ENCODE assay signal across 22 cellular contexts in the genomic region with DNA sequence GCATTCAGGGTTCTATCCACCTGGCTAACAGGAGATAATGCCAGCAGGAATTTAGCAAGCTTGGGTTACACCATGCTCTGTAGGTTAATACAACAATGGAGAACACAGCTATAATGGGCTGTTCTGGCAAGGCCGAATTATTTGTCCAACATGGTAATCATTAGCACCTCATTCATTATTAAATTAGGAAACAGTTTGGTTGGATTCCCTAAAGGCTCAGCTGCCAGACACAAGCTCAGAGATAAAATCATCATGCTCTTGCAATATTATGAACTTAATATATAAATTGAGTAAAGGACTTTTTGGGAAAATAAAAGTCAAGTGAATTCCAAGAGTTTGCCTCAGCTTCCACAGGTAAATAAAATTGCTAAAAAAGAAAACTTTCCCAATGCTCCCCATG.
A peak's percentile ranks its signal among the peaks of the same experiment; 100 is the strongest.
DNase-seq lines count a peak whose midpoint lies in the region; ATAC-seq, FAIRE-seq and TF ChIP-seq lines count a peak whose summit lies in the region.
"Had no signal": no experiment of that assay in that cellular context is flagged by ENCODE, and none has a peak within 500 bp of the region (broad histone marks: within the 10 kb centered on the region; RNA-seq: fewer than 3 reads in every experiment).

No MANE protein-coding gene starts in this region.

- H3K27ac Mint-ChIP-seq in activated CD8-positive, alpha-beta T cell treated with anti-CD3 and anti-CD28 coated beads for 36 hours = peak overlapping the region; percentile 53
- H3K27ac Mint-ChIP-seq in activated CD8-positive, alpha-beta T cell treated with anti-CD3 and anti-CD28 coated beads, Interleukin-2, amount 10 ng/mL, durations not matched to agents 7 days and 5 days = no peak overlapping the region

- no peak overlapping the region for H3K18ac ChIP-seq in trophoblast cell (ENCODE audit: low read length)

- H3K9me3 Mint-ChIP-seq in activated CD8-positive, alpha-beta T cell treated with anti-CD3 and anti-CD28 coated beads for 36 hours = peaks cover 4% of the 10 kb centered on the region
- no peaks in the 10 kb centered on the region for H3K9me3 Mint-ChIP-seq in activated CD8-positive, alpha-beta T cell treated with anti-CD3 and anti-CD28 coated beads, Interleukin-2, amount 10 ng/mL, durations not matched to agents 7 days and 5 days (ENCODE audit: insufficient read depth)

- peaks cover 42% of the 10 kb centered on the region for H3K36me3 Mint-ChIP-seq in activated CD8-positive, alpha-beta T cell treated with anti-CD3 and anti-CD28 coated beads for 36 hours (ENCODE audit: low read depth)
- peaks cover 44% of the 10 kb centered on the region for H3K36me3 Mint-ChIP-seq in activated CD8-positive, alpha-beta T cell treated with anti-CD3 and anti-CD28 coated beads, Interleukin-2, amount 10 ng/mL, durations not matched to agents 7 days and 5 days (ENCODE audit: low read depth)

- FAIRE-seq in GM12878 (lab: Jason Lieb, UNC) = no peak

- no peak for TF ChIP-seq RAD21 in GM12878 (IDR thresholded peaks at IDR 0.05; ENCODE audit: insufficient read depth, low read depth, low read length)

- H3K79me2 ChIP-seq in OCI-LY3 (ENCODE audit: low read length) (peaks cover 4% of the 10 kb centered on the region; the same call in 1 of the 2 replicates), GM12878 (ENCODE audit: control insufficient read depth, insufficient read depth, low read length) (peaks cover 8% of the 10 kb centered on the region), trophoblast cell (ENCODE audit: control insufficient read depth, insufficient read depth, low read length, poor library complexity) (no peaks in the 10 kb centered on the region)

- no peaks in the 10 kb centered on the region for H4K20me1 ChIP-seq in OCI-LY3 (ENCODE audit: insufficient read depth, low read length)
- H4K20me1 ChIP-seq in GM12878 (ENCODE audit: control insufficient read depth, insufficient read depth) = no peaks in the 10 kb centered on the region

- H2BK12ac ChIP-seq in trophoblast cell (ENCODE audit: low read length) = peak overlapping the region; percentile 44

- H3K9ac ChIP-seq in OCI-LY3 (ENCODE audit: low read length) = 0 out of 2 replicates have a peak overlapping the region, but pooled peaks have one; percentile 0
- H3K9ac ChIP-seq in GM12878 (ENCODE audit: control insufficient read depth, insufficient read depth, low read length) = no peak overlapping the region
- H3K9ac ChIP-seq in trophoblast cell (ENCODE audit: low read length) = no peak overlapping the region

- H2BK5ac ChIP-seq in trophoblast cell (ENCODE audit: low read depth, low read length, poor library complexity) = no peak overlapping the region

- POLR2A ChIA-PET in activated CD8-positive, alpha-beta T cell treated with anti-CD3 and anti-CD28 coated beads for 36 hours (lab: Charles Lee) = interaction anchor here (0.6 to 1.8 kb wide), 2 partner anchors 12 to 149 kb away, joined by 3 to 5 read pairs; no protein-coding TSS in a partner anchor
- POLR2A ChIA-PET in activated CD8-positive, alpha-beta T cell treated with anti-CD3 and anti-CD28 coated beads, Interleukin-2, amount 10 ng/mL, durations not matched to agents 7 days and 5 days (lab: Charles Lee) = no interaction called here
- POLR2A ChIA-PET in GM12878 (lab: Charles Lee) = interaction anchor here (1.2 to 1.7 kb wide), 3 partner anchors 8 to 12 kb away, joined by 5 to 8 read pairs (median 6); no protein-coding TSS in a partner anchor

- H3K27me3 ChIP-seq in OCI-LY3 (ENCODE audit: low read depth, low read length) (no peaks in the 10 kb centered on the region), GM12878 (replicated peaks in 1 of 2; ENCODE audit: control insufficient read depth in 2 of 2, insufficient read depth in 2 of 2, low read length in 1 of 2) (no peaks in the 10 kb centered on the region), trophoblast cell (ENCODE audit: insufficient read depth, low read length) (no peaks in the 10 kb centered on the region), aorta (ENCODE audit: control insufficient read depth in 1 of 2, insufficient read depth in 2 of 2, low read length in 1 of 2) (no peaks in the 10 kb centered on the region)
- H3K27me3 ChIP-seq: cardiac muscle cell, dorsolateral prefrontal cortex, gastrocnemius medialis had no signal

- H3K4me2 ChIP-seq in OCI-LY3 (ENCODE audit: low read length) (peak overlapping the region; percentile 28), GM12878 (ENCODE audit: control insufficient read depth, insufficient read depth) (no peak overlapping the region), trophoblast cell (ENCODE audit: low read length) (no peak overlapping the region)

- SMC1A ChIA-PET in GM12878 (lab: Charles Lee; ENCODE audit: uncharacterized antibody, unreplicated experiment) = interaction anchor here (0.9 to 3.2 kb wide), 13 partner anchors 8 to 184 kb away, joined by 3 to 43 read pairs (median 4); no protein-coding TSS in a partner anchor

- no peak overlapping the region for H2BK120ac ChIP-seq in trophoblast cell (ENCODE audit: insufficient read depth, low read length, poor library complexity)

- in situ Hi-C loops in GM12878 (cut with MboI) = no loop called here

- CTCF ChIA-PET in activated CD8-positive, alpha-beta T cell treated with anti-CD3 and anti-CD28 coated beads for 36 hours (lab: Charles Lee) = interaction anchor here (1.2 to 2.4 kb wide), 3 partner anchors 8 to 24 kb away, joined by 3 to 10 read pairs (median 6); no protein-coding TSS in a partner anchor
- CTCF ChIA-PET in activated CD8-positive, alpha-beta T cell treated with anti-CD3 and anti-CD28 coated beads, Interleukin-2, amount 10 ng/mL, durations not matched to agents 7 days and 5 days (lab: Charles Lee) = interaction anchor here (0.7 to 1.6 kb wide), 6 partner anchors 11 to 31 kb away, joined by 3 to 7 read pairs (median 4); no protein-coding TSS in a partner anchor
- CTCF ChIA-PET in GM12878 (lab: Yijun Ruan, JAX) = interaction anchor here (0.6 to 2.9 kb wide), 12 partner anchors 8 to 287 kb away, joined by 3 to 19 read pairs (median 4); no protein-coding TSS in a partner anchor

- H4K12ac ChIP-seq in trophoblast cell (ENCODE audit: low read depth, low read length) = no peak overlapping the region

- H3K79me1 ChIP-seq in trophoblast cell (ENCODE audit: low read length) = peaks cover 2% of the 10 kb centered on the region

- H3K23ac ChIP-seq in trophoblast cell (ENCODE audit: low read length) = no peak overlapping the region

- ATAC-seq in activated CD8-positive, alpha-beta T cell treated with anti-CD3 and anti-CD28 coated beads for 36 hours = no peak
- no peak for ATAC-seq in activated CD8-positive, alpha-beta T cell treated with anti-CD3 and anti-CD28 coated beads, Interleukin-2, amount 10 ng/mL, durations not matched to agents 7 days and 5 days
- ATAC-seq in GM12878 (no peak), aorta (ENCODE audit: low FRiP score) (no peak), GM18867 (IDR thresholded peaks at IDR 0.05; ENCODE audit: unreplicated experiment) (no peak)
- ATAC-seq: gastrocnemius medialis, Panc1 had no signal

- TF ChIP-seq POLR2A in GM12878 (IDR thresholded peaks at IDR 0.05; ENCODE audit: low read depth, low read length) = no peak

- no peak for DNase-seq in activated CD8-positive, alpha-beta T cell treated with anti-CD3 and anti-CD28 coated beads for 36 hours
- no peak for DNase-seq in activated CD8-positive, alpha-beta T cell treated with anti-CD3 and anti-CD28 coated beads, Interleukin-2, amount 10 ng/mL, durations not matched to agents 7 days and 5 days
- DNase-seq in GM12878 (ENCODE audit: low read depth, low spot score) (no peak), trophoblast cell (no peak), NOMO-1 treated with dmso at 0.1 percent for 144 hours (lab: John Stamatoyannopoulos, UW; ENCODE audit: unreplicated experiment) (no peak), aorta (no peak)
- DNase-seq: activated CD4-positive, alpha-beta T cell treated with anti-CD3 and anti-CD28 coated beads, Interleukin-2, amount 50 U/mL, for 48 hours; amniotic stem cell; DMS53; dorsolateral prefrontal cortex; erythroblast; gastrocnemius medialis; mesenchymal stem cell; NCI-H1417 treated with DMSO at 0.1 percent for 48 hours; NCI-H2171; NCI-H774; stimulated activated CD8-positive, alpha-beta memory T cell treated with anti-CD3 and anti-CD28 coated beads, Interleukin-4, amount 100 ng/mL, for 48 hours had no signal

- WGBS in GM12878 (ENCODE audit: insufficient coverage, insufficient replicate concordance, low lambda C conversion rate, missing lambda C conversion rate) = 100% methylated on average over 1 of the region's 1 CpG
- no CpG with 5 or more reads among the region's 1 CpG for WGBS in trophoblast cell (ENCODE audit: extremely low coverage, insufficient coverage, insufficient read length)
- 76 to 84% methylated on average over 1 of the region's 1 CpG for WGBS in aorta, 2 donors

- intact Hi-C loops in activated CD8-positive, alpha-beta T cell treated with anti-CD3 and anti-CD28 coated beads for 36 hours (cut with micrococcal nuclease) = no loop called here
- intact Hi-C loops in GM12878 (cut with micrococcal nuclease; ENCODE audit: unreplicated experiment) (loop anchor here (2.0 kb wide), 1 partner anchor 13 kb away; no protein-coding TSS in a partner anchor), aorta (cut with DNase I) (no loop called here)

- H3K4me1 Mint-ChIP-seq in activated CD8-positive, alpha-beta T cell treated with anti-CD3 and anti-CD28 coated beads for 36 hours (ENCODE audit: low read depth) = peaks cover 72% of the 10 kb centered on the region
- H3K4me1 Mint-ChIP-seq in activated CD8-positive, alpha-beta T cell treated with anti-CD3 and anti-CD28 coated beads, Interleukin-2, amount 10 ng/mL, durations not matched to agents 7 days and 5 days (ENCODE audit: low read depth) = peaks cover 73% of the 10 kb centered on the region

- H4K91ac ChIP-seq in trophoblast cell (ENCODE audit: low read depth, low read length) = no peak overlapping the region

- H3K4me1 ChIP-seq in OCI-LY3 (ENCODE audit: low read length) (peaks cover 76% of the 10 kb centered on the region), GM12878 (ENCODE audit: control insufficient read depth, insufficient read depth, low read length) (peaks cover 37% of the 10 kb centered on the region), trophoblast cell (ENCODE audit: control insufficient read depth in 1 of 2, insufficient read depth in 2 of 2, low read length in 2 of 2) (peaks cover 3 to 4% of the 10 kb centered on the region in 2 experiments), aorta (ENCODE audit: control insufficient read depth in 1 of 2, insufficient read depth in 2 of 2, low read length in 2 of 2) (no peaks in the 10 kb centered on the region)

- RAD21 ChIA-PET in GM12878 (lab: Charles Lee; ENCODE audit: unreplicated experiment) = interaction anchor here (0.9 to 3.1 kb wide), 6 partner anchors 8 to 165 kb away, joined by 3 to 26 read pairs (median 4); a partner anchor contains a TSS

- no peak overlapping the region for H2AK5ac ChIP-seq in trophoblast cell (ENCODE audit: low read length)

- TF ChIP-seq EP300 in GM12878 (IDR thresholded peaks at IDR 0.05; ENCODE audit: borderline replicate concordance in 1 of 2, control insufficient read depth in 1 of 2, low read depth in 2 of 2, low read length in 2 of 2) = no peak

- H3K27ac ChIP-seq in OCI-LY3 (ENCODE audit: low read length) = peak overlapping the region; percentile 100
- peak overlapping the region; percentile 52 for H3K27ac ChIP-seq in GM12878 (ENCODE audit: control insufficient read depth, insufficient read depth)
- no peak overlapping the region for H3K27ac ChIP-seq in trophoblast cell (ENCODE audit: low read depth, low read length)
- H3K27ac ChIP-seq in aorta (ENCODE audit: low read depth in 1 of 2, low read length in 2 of 2) = no peak overlapping the region
- H3K27ac ChIP-seq: cardiac muscle cell, gastrocnemius medialis had no signal

- H3K4me3 Mint-ChIP-seq in activated CD8-positive, alpha-beta T cell treated with anti-CD3 and anti-CD28 coated beads for 36 hours = no peak overlapping the region
- H3K4me3 Mint-ChIP-seq in activated CD8-positive, alpha-beta T cell treated with anti-CD3 and anti-CD28 coated beads, Interleukin-2, amount 10 ng/mL, durations not matched to agents 7 days and 5 days = no peak overlapping the region
- H3K4me3 Mint-ChIP-seq: neural crest cell had no signal

- H3K9me3 ChIP-seq in OCI-LY3 (ENCODE audit: insufficient read depth, low read length) (peaks cover 11% of the 10 kb centered on the region; the same call in 1 of the 2 replicates), GM12878 (replicated peaks; ENCODE audit: control insufficient read depth, insufficient read depth, low read length) (no peaks in the 10 kb centered on the region; the same call in 1 of the 3 replicates), trophoblast cell (ENCODE audit: insufficient read depth, low read depth, low read length) (no peaks in the 10 kb centered on the region), aorta (ENCODE audit: control insufficient read depth, low read length) (no peaks in the 10 kb centered on the region)
- H3K9me3 ChIP-seq: gastrocnemius medialis had no signal

- H2AFZ ChIP-seq in OCI-LY3 (ENCODE audit: low read depth, low read length) = no peak overlapping the region
- no peak overlapping the region for H2AFZ ChIP-seq in GM12878 (ENCODE audit: control insufficient read depth, low read depth, low read length)
- no peak overlapping the region for H2AFZ ChIP-seq in trophoblast cell (ENCODE audit: insufficient read depth, low read length, poor library complexity)

- H3K36me3 ChIP-seq in OCI-LY3 (replicated peaks; ENCODE audit: low read depth, low read length) (peaks cover 10% of the 10 kb centered on the region), GM12878 (ENCODE audit: control insufficient read depth in 2 of 2, insufficient read depth in 2 of 2, low read length in 1 of 2) (peaks cover 0 to 5% of the 10 kb centered on the region in 2 experiments; a peak in 1 of 4 replicates), trophoblast cell (ENCODE audit: control insufficient read depth in 1 of 2, insufficient read depth in 2 of 2, low read length in 2 of 2) (no peaks in the 10 kb centered on the region), aorta (ENCODE audit: control insufficient read depth in 1 of 2, insufficient read depth in 2 of 2, low read length in 1 of 2) (peaks cover 0 to 2% of the 10 kb centered on the region in 2 donors)
- H3K36me3 ChIP-seq: cardiac muscle cell, gastrocnemius medialis had no signal

- TF ChIP-seq CTCF in activated CD8-positive, alpha-beta T cell treated with anti-CD3 and anti-CD28 coated beads for 36 hours (IDR thresholded peaks at IDR 0.05) = no peak
- no peak for TF ChIP-seq CTCF in OCI-LY3 (IDR thresholded peaks at IDR 0.05; ENCODE audit: low read depth, low read length)
- TF ChIP-seq CTCF in GM12878 (IDR thresholded peaks at IDR 0.05 in 2 of 3, conservative IDR thresholded peaks at IDR 0.05 in 1 of 3; ENCODE audit: control insufficient read depth in 2 of 3, extremely low read depth in 1 of 3, insufficient read depth in 1 of 3, low read depth in 3 of 3, low read length in 3 of 3) = no peak

- H4K8ac ChIP-seq in trophoblast cell (ENCODE audit: low read depth, low read length) = peak overlapping the region; percentile 42

- H3K14ac ChIP-seq in trophoblast cell (ENCODE audit: low read length) = no peak overlapping the region

- H3K27me3 Mint-ChIP-seq in activated CD8-positive, alpha-beta T cell treated with anti-CD3 and anti-CD28 coated beads for 36 hours = no peaks in the 10 kb centered on the region
- H3K27me3 Mint-ChIP-seq in activated CD8-positive, alpha-beta T cell treated with anti-CD3 and anti-CD28 coated beads, Interleukin-2, amount 10 ng/mL, durations not matched to agents 7 days and 5 days (ENCODE audit: low read depth) = no peaks in the 10 kb centered on the region

- H3K4me3 ChIP-seq in OCI-LY3 (ENCODE audit: low read length) (no peak overlapping the region), GM12878 (no peak overlapping the region), trophoblast cell (ENCODE audit: low read depth, low read length) (no peak overlapping the region), aorta (ENCODE audit: low read length in 2 of 2) (no peak overlapping the region)
- H3K4me3 ChIP-seq: cardiac muscle cell, dorsolateral prefrontal cortex, gastrocnemius medialis had no signal

- no peak overlapping the region for H3K4ac ChIP-seq in trophoblast cell (ENCODE audit: low read depth, low read length)

- BruUV-seq in GM12878 (replicated peaks; lab: Mats Ljungman, UMichigan) = no TSS peak

Comparison
In these comparisons a context has a peak if more than half of its experiments do, and no peak if none do; other contexts are left out.
1. H3K27ac ChIP-seq: peak in OCI-LY3 (single experiment) and GM12878 (single experiment); none in trophoblast cell (single experiment) and aorta (0 of 2).